20 cellular contexts compared by ENCODE assay signal in genomic region chr2:31217465-31218200, GRCh38. TPM values are rescaled to one million over a fixed set of nuclear protein-coding genes. Genes with fewer than 3 reads are reported as not detected.
DNase-seq lines count a peak whose midpoint lies in the region; ATAC-seq and TF ChIP-seq lines count a peak whose summit lies in the region.
"Had no signal": no experiment of that assay in that cellular context is flagged by ENCODE, and none has a peak within 500 bp of the region (broad histone marks: within the 10 kb centered on the region; RNA-seq: fewer than 3 reads in every experiment).

TSS of gene CAPN14 (minus strand) at chr2:31217515. CDS start at chr2:31205447, 12,068 bp downstream.

- 44 to 53% methylated on average over 6 of the region's 6 CpGs for WGBS in esophagus squamous epithelium, 2 donors

- no peak for DNase-seq in activated naive CD4-positive, alpha-beta T cell treated with anti-CD3 and anti-CD28 coated beads, Interleukin-2, amount 10 ng/mL, durations not matched to agents 7 days and 5 days
- DNase-seq in activated naive CD4-positive, alpha-beta T cell (lab: John Stamatoyannopoulos, UW): no peak
- peak; percentile 67 for DNase-seq in MM.1S
- DNase-seq in esophagus squamous epithelium (lab: John Stamatoyannopoulos, UW): no peak
- DNase-seq in type B pancreatic cell (ENCODE audit: extremely low spot score, unreplicated experiment): peak; percentile 3
- DNase-seq: ACHN; activated T-cell treated with anti-CD3 and anti-CD28 coated beads, Interleukin-2, amount 50 U/mL, for 4 hours; amniotic stem cell; COR-L47; MG63; NCI-H2029; NCI-H526 treated with DMSO at 0.1 percent for 48 hours; stimulated activated CD4-positive, alpha-beta T cell treated with anti-CD3 and anti-CD28 coated beads, Interleukin-15, amount 100 ng/mL, for 24 hours; T-helper 17 cell had no signal

- no peaks in the 10 kb centered on the region for H3K36me3 ChIP-seq in MM.1S (replicated peaks; ENCODE audit: insufficient read depth, low read length)
- no peaks in the 10 kb centered on the region for H3K36me3 ChIP-seq in esophagus squamous epithelium
- H3K36me3 ChIP-seq: MG63, prostate gland had no signal

- H2AFZ ChIP-seq in MM.1S (ENCODE audit: low read length): peak within 1 kb of the TSS; percentile 37; the same call in 1 of the 2 replicates

- peak within 1 kb of the TSS; percentile 88 for H3K27ac ChIP-seq in MM.1S (ENCODE audit: low read length)
- peak within 1 kb of the TSS; percentile 5 to 68 (median 63) for H3K27ac ChIP-seq in esophagus squamous epithelium
- H3K27ac ChIP-seq: prostate gland, RWPE1 had no signal

- H4K20me1 ChIP-seq in MM.1S (ENCODE audit: insufficient read depth, low read length): no peaks in the 10 kb centered on the region

- TF ChIP-seq POLR2A in esophagus squamous epithelium (IDR thresholded peaks at IDR 0.05): no peak

- H3K9me2 ChIP-seq in MM.1S (replicated peaks; ENCODE audit: insufficient read depth, low read length): no peaks in the 10 kb centered on the region

- H3K4me3 Mint-ChIP-seq in activated naive CD4-positive, alpha-beta T cell treated with anti-CD3 and anti-CD28 coated beads, Interleukin-2, amount 10 ng/mL, durations not matched to agents 7 days and 5 days: no peak within 1 kb of the TSS
- H3K4me3 Mint-ChIP-seq in type B pancreatic cell: no peak within 1 kb of the TSS
- H3K4me3 Mint-ChIP-seq: activated T-cell treated with anti-CD3 and anti-CD28 coated beads, Interleukin-2, amount 50 U/mL, for 4 hours had no signal

- H3K36me3 Mint-ChIP-seq in activated naive CD4-positive, alpha-beta T cell treated with anti-CD3 and anti-CD28 coated beads, Interleukin-2, amount 10 ng/mL, durations not matched to agents 7 days and 5 days: no peaks in the 10 kb centered on the region
- no peaks in the 10 kb centered on the region for H3K36me3 Mint-ChIP-seq in type B pancreatic cell

- H3K4me1 ChIP-seq in MM.1S (ENCODE audit: low read length) (peaks cover 77% of the 10 kb centered on the region), esophagus squamous epithelium (peaks cover 0 to 34% (median 0%) of the 10 kb centered on the region in 3 donors)
- H3K4me1 ChIP-seq: prostate gland had no signal

- CTCF ChIA-PET in activated naive CD4-positive, alpha-beta T cell treated with anti-CD3 and anti-CD28 coated beads, Interleukin-2, amount 10 ng/mL, durations not matched to agents 7 days and 5 days (lab: Charles Lee): no interaction called here

- H3K27ac Mint-ChIP-seq in activated naive CD4-positive, alpha-beta T cell treated with anti-CD3 and anti-CD28 coated beads, Interleukin-2, amount 10 ng/mL, durations not matched to agents 7 days and 5 days: peak within 1 kb of the TSS; percentile 39
- H3K27ac Mint-ChIP-seq in type B pancreatic cell: no peak within 1 kb of the TSS
- H3K27ac Mint-ChIP-seq: T-helper 17 cell had no signal

- H3K27me3 Mint-ChIP-seq in activated naive CD4-positive, alpha-beta T cell treated with anti-CD3 and anti-CD28 coated beads, Interleukin-2, amount 10 ng/mL, durations not matched to agents 7 days and 5 days: peaks cover 11% of the 10 kb centered on the region
- peaks cover 59% of the 10 kb centered on the region for H3K27me3 Mint-ChIP-seq in type B pancreatic cell

- peaks cover 69% of the 10 kb centered on the region for H3F3A ChIP-seq in MM.1S (ENCODE audit: insufficient read depth, low read length)

- H3K27me3 ChIP-seq in MM.1S (replicated peaks; ENCODE audit: insufficient read depth, low read length) (no peaks in the 10 kb centered on the region), esophagus squamous epithelium (no peaks in the 10 kb centered on the region)

- H3K9me3 Mint-ChIP-seq in activated naive CD4-positive, alpha-beta T cell treated with anti-CD3 and anti-CD28 coated beads, Interleukin-2, amount 10 ng/mL, durations not matched to agents 7 days and 5 days: no peaks in the 10 kb centered on the region
- no peaks in the 10 kb centered on the region for H3K9me3 Mint-ChIP-seq in type B pancreatic cell
- H3K9me3 Mint-ChIP-seq: activated T-cell treated with anti-CD3 and anti-CD28 coated beads, Interleukin-2, amount 50 U/mL, for 4 hours had no signal

- H3K9ac ChIP-seq in MM.1S (ENCODE audit: low read length): peak within 1 kb of the TSS; percentile 35; the same call in 1 of the 2 replicates

- peaks cover 37% of the 10 kb centered on the region for H3K4me1 Mint-ChIP-seq in activated naive CD4-positive, alpha-beta T cell treated with anti-CD3 and anti-CD28 coated beads, Interleukin-2, amount 10 ng/mL, durations not matched to agents 7 days and 5 days
- H3K4me1 Mint-ChIP-seq in type B pancreatic cell (ENCODE audit: unreplicated experiment): peaks cover 6% of the 10 kb centered on the region

- H3K9me3 ChIP-seq in MM.1S (replicated peaks; ENCODE audit: insufficient read depth, low read length): no peaks in the 10 kb centered on the region
- H3K9me3 ChIP-seq in esophagus squamous epithelium: no peaks in the 10 kb centered on the region
- H3K9me3 ChIP-seq: MG63, prostate gland had no signal

- no peaks in the 10 kb centered on the region for H3K79me2 ChIP-seq in MM.1S (ENCODE audit: low read length)

- peak within 1 kb of the TSS; percentile 65 for H3K4me2 ChIP-seq in MM.1S (ENCODE audit: low read depth, low read length)

- no peak for TF ChIP-seq CTCF in MM.1S (IDR thresholded peaks at IDR 0.05; ENCODE audit: low read length)
- no peak for TF ChIP-seq CTCF in esophagus squamous epithelium (IDR thresholded peaks at IDR 0.05)
- no peak for TF ChIP-seq CTCF in type B pancreatic cell (conservative IDR thresholded peaks at IDR 0.05)

- no peak for ATAC-seq in HG03196 (IDR thresholded peaks at IDR 0.05; ENCODE audit: unreplicated experiment)
- ATAC-seq in HG03521 (IDR thresholded peaks at IDR 0.05; ENCODE audit: unreplicated experiment): no peak
- no peak for ATAC-seq in GM21526 (IDR thresholded peaks at IDR 0.05; ENCODE audit: low FRiP score, unreplicated experiment)
- ATAC-seq: T-helper 17 cell had no signal

- intact Hi-C loops in esophagus squamous epithelium (cut with DNase I): no loop called here

- H3K4me3 ChIP-seq in MM.1S (ENCODE audit: low read length): no peak within 1 kb of the TSS; the same call in 1 of the 2 replicates
- peak within 1 kb of the TSS; percentile 8 to 37 (median 22) for H3K4me3 ChIP-seq in esophagus squamous epithelium
- H3K4me3 ChIP-seq: MG63, prostate gland had no signal

RNA-seq across cellular contexts. Expression of gene CAPN14, which starts in this region (rescaled TPM):
- total RNA-seq in esophagus squamous epithelium: 100 to 1,000 TPM; 124 to 316 (median 198) TPM
- total RNA-seq in type B pancreatic cell (ENCODE audit: low replicate concordance): 0.12 and 0.39 TPM in 2 replicates
- total RNA-seq: HT-29 had no signal

Comparison
In these comparisons a context has a peak if more than half of its experiments do, and no peak if none do; other contexts are left out.
1. RNA of gene CAPN14 (total RNA-seq): 124 to 316 TPM in esophagus squamous epithelium; 0.12 to 0.39 TPM in type B pancreatic cell; every median in the first group is over 10 times any median in the second.
2. Peak in DNase-seq in type B pancreatic cell; RNA of the gene not detected or under 1 TPM.